In genomic region chr6:41011673-41012072, GRCh38 we compare ENCODE assay signal across 22 cellular contexts. TPM values are rescaled to one million over a fixed set of nuclear protein-coding genes. Genes with fewer than 3 reads are reported as not detected.
"Had no signal": no experiment of that assay in that cellular context is flagged by ENCODE, and none has a peak within 500 bp of the region (broad histone marks: within the 10 kb centered on the region; RNA-seq: fewer than 3 reads in every experiment).

No MANE protein-coding gene starts in this region.

- ATAC-seq: SK-N-SH treated with all-trans-retinoic acid at 6 μM for 48 hours had no signal

- H3K4me1 ChIP-seq: SJCRH30 had no signal

- FAIRE-seq: HTR-8/SVneo had no signal

- H3K27ac ChIP-seq: HL-60, RWPE1, SJCRH30 had no signal

- DNase-seq: KBM-7, MV-4-11, NCI-H1048, NCI-H1105, NCI-H1417, NCI-H1436 treated with DMSO at 0.1 percent for 48 hours, NCI-H187, NCI-H2029 treated with DMSO at 0.1 percent for 48 hours, NCI-H2227 treated with DMSO at 0.1 percent for 48 hours, NCI-H524, NCI-H526 treated with DMSO at 0.1 percent for 48 hours, NCI-H748 treated with DMSO at 0.1 percent for 48 hours, SHP77 treated with DMSO at 0.1 percent for 48 hours, SJCRH30, T-helper 1 cell had no signal

- H3K4me3 ChIP-seq: SJCRH30 had no signal

- H3K27me3 ChIP-seq: SJCRH30 had no signal

- H3K9me3 ChIP-seq: SJCRH30 had no signal

- H3K36me3 ChIP-seq: SJCRH30 had no signal

RNA-seq across cellular contexts. Expression of gene TSPO2, which starts 30.6 kb away (rescaled TPM):
- total RNA-seq: LHCN-M2, MCF 10A, NCI-H460, SJCRH30 had no signal

RNA-seq across cellular contexts. Expression of gene APOBEC2, which starts 41.3 kb away (rescaled TPM):
- total RNA-seq: MCF 10A, NCI-H460 had no signal
